In the genomic region with DNA sequence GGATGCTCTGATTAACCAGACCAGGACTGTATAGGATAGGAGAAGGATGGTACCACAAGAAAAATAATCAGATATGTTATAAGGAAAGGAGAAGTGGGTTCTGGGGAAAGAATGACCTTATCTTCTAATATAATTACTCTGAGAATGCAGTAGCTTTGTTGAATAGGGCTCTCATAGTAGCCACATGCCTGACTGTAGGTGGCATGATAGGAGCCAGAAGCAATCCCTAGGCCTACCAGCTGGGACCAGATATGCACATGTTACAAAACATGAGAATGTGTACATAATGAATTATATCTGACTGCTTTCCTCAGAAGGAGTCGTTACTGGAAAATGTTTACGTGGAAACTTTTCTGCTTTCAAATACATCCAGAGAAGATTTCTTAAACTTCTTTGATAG, we compare ENCODE assay signal across 17 cellular contexts. TPM values are rescaled to one million over a fixed set of nuclear protein-coding genes. Genes with fewer than 3 reads are reported as not detected.
A peak's percentile ranks its signal among the peaks of the same experiment; 100 is the strongest.
DNase-seq lines count a peak whose midpoint lies in the region; ATAC-seq and TF ChIP-seq lines count a peak whose summit lies in the region.
"Had no signal": no experiment of that assay in that cellular context is flagged by ENCODE, and none has a peak within 500 bp of the region (broad histone marks: within the 10 kb centered on the region; RNA-seq: fewer than 3 reads in every experiment).

No MANE protein-coding gene starts in this region.

- H2AFZ ChIP-seq in trophoblast cell (ENCODE audit: insufficient read depth, low read length, poor library complexity), result no peak overlapping the region

- no peaks in the 10 kb centered on the region for H3K79me2 ChIP-seq in trophoblast cell (ENCODE audit: control insufficient read depth, insufficient read depth, low read length, poor library complexity)

- TF ChIP-seq POLR2A in erythroblast (IDR thresholded peaks at IDR 0.05; ENCODE audit: low read length), result no peak

- peaks cover 0 to 2% of the 10 kb centered on the region in 2 experiments for H3K4me1 ChIP-seq in trophoblast cell (ENCODE audit: control insufficient read depth in 1 of 2, insufficient read depth in 2 of 2, low read length in 2 of 2)

- no peak overlapping the region for H3K4me2 ChIP-seq in trophoblast cell (ENCODE audit: low read length)

- no peak overlapping the region for H2BK5ac ChIP-seq in trophoblast cell (ENCODE audit: low read depth, low read length, poor library complexity)

- H3K4ac ChIP-seq in trophoblast cell (ENCODE audit: low read depth, low read length), result no peak overlapping the region

- H4K8ac ChIP-seq in trophoblast cell (ENCODE audit: low read depth, low read length), result no peak overlapping the region

- H2AK5ac ChIP-seq in trophoblast cell (ENCODE audit: low read length), result no peak overlapping the region

- no peaks in the 10 kb centered on the region for H3K27me3 ChIP-seq in trophoblast cell (ENCODE audit: insufficient read depth, low read length)
- H3K27me3 ChIP-seq: transverse colon had no signal

- H4K91ac ChIP-seq in trophoblast cell (ENCODE audit: low read depth, low read length), result no peak overlapping the region

- peak; percentile 38 for TF ChIP-seq CTCF in epithelial cell of esophagus (IDR thresholded peaks at IDR 0.05; ENCODE audit: insufficient read depth, low read depth, low read length, missing control alignments)

- no peaks in the 10 kb centered on the region for H3K79me1 ChIP-seq in trophoblast cell (ENCODE audit: low read length)

- H2BK12ac ChIP-seq in trophoblast cell (ENCODE audit: low read length), result no peak overlapping the region

- in situ Hi-C loops in SK-MEL-5 (cut with HindIII; ENCODE audit: low pct_unique_long_range_greater_than_20kb, low sequenced_read_pairs), result no loop called here

- no peak overlapping the region for H3K14ac ChIP-seq in trophoblast cell (ENCODE audit: low read length)

- no peaks in the 10 kb centered on the region for H3K9me3 ChIP-seq in trophoblast cell (ENCODE audit: insufficient read depth, low read depth, low read length)
- H3K9me3 ChIP-seq: transverse colon had no signal

- H3K23ac ChIP-seq in trophoblast cell (ENCODE audit: low read length), result no peak overlapping the region

- H3K4me3 ChIP-seq in epithelial cell of esophagus (ENCODE audit: low read length) (no peak overlapping the region), trophoblast cell (ENCODE audit: low read depth, low read length) (no peak overlapping the region)
- H3K4me3 ChIP-seq: transverse colon had no signal

- no CpG with 5 or more reads among the region's 2 CpGs for WGBS in trophoblast cell (ENCODE audit: extremely low coverage, insufficient coverage, insufficient read length)

- H3K9ac ChIP-seq in trophoblast cell (ENCODE audit: low read length), result no peak overlapping the region

- no peak overlapping the region for H4K12ac ChIP-seq in trophoblast cell (ENCODE audit: low read depth, low read length)

- no peak overlapping the region for H3K27ac ChIP-seq in trophoblast cell (ENCODE audit: low read depth, low read length)
- H3K27ac ChIP-seq: 22Rv1, transverse colon had no signal

- H3K18ac ChIP-seq in trophoblast cell (ENCODE audit: low read length), result no peak overlapping the region

- DNase-seq in DMS 273 (lab: John Stamatoyannopoulos, UW; ENCODE audit: unreplicated experiment) (peak; percentile 43), DMS 273 treated with DMSO at 0.1 percent for 48 hours (lab: John Stamatoyannopoulos, UW) (no peak), SK-MEL-5 (ENCODE audit: low read depth, low spot score) (peak; percentile 54), epithelial cell of esophagus (ENCODE audit: low read depth) (peak; percentile 33), trophoblast cell (peak; percentile 15 to 61), DMS153 (lab: John Stamatoyannopoulos, UW) (no peak), erythroblast (lab: John Stamatoyannopoulos, UW) (no peak)
- DNase-seq: activated CD4-positive, alpha-beta T cell treated with anti-CD3 and anti-CD28 coated beads, Interleukin-2, amount 50 U/mL, for 1 hour; activated T-cell treated with anti-CD3 and anti-CD28 coated beads, Interleukin-2, amount 50 U/mL, for 24 hours; amniotic stem cell; cortex of kidney; GOT3; NCI-H1105 treated with DMSO at 0.1 percent for 48 hours; stimulated activated CD4-positive, alpha-beta T cell treated with anti-CD3 and anti-CD28 coated beads, Interleukin-4, amount 100 ng/mL, for 4 hours; transverse colon had no signal

- H3K36me3 ChIP-seq in trophoblast cell (ENCODE audit: control insufficient read depth in 1 of 2, insufficient read depth in 2 of 2, low read length in 2 of 2), result no peaks in the 10 kb centered on the region
- H3K36me3 ChIP-seq: transverse colon had no signal

- no peak for ATAC-seq in GM18511 (IDR thresholded peaks at IDR 0.05; ENCODE audit: unreplicated experiment)

- no peak overlapping the region for H2BK120ac ChIP-seq in trophoblast cell (ENCODE audit: insufficient read depth, low read length, poor library complexity)

RNA-seq across cellular contexts. Expression of a gene that starts 53.2 kb away (rescaled TPM):
- 56.7 and 63.1 TPM in 2 replicates for total RNA-seq in SK-MEL-5 (2014; rRNA removed; shearing (Covaris generic))
- 85.3 and 92.6 TPM in 2 replicates for polyA plus RNA-seq in SK-MEL-5 (2015; cell fraction: cytosol; rRNA removed)
- 57.3 and 67.5 TPM in 2 replicates for polyA plus RNA-seq in SK-MEL-5 (2015; cell fraction: nucleus; rRNA removed)
- 61.0 and 61.4 TPM in 2 replicates for polyA plus RNA-seq in trophoblast cell (2013)

Comparison
In these comparisons a context has a peak if more than half of its experiments do, and no peak if none do; other contexts are left out.
1. DNase-seq: peak in DMS 273 (single experiment), SK-MEL-5 (single experiment), epithelial cell of esophagus (single experiment) and trophoblast cell (2 of 2); none in DMS 273 treated with DMSO at 0.1 percent for 48 hours (single experiment), DMS153 (single experiment) and erythroblast (0 of 2).